In the genomic region with DNA sequence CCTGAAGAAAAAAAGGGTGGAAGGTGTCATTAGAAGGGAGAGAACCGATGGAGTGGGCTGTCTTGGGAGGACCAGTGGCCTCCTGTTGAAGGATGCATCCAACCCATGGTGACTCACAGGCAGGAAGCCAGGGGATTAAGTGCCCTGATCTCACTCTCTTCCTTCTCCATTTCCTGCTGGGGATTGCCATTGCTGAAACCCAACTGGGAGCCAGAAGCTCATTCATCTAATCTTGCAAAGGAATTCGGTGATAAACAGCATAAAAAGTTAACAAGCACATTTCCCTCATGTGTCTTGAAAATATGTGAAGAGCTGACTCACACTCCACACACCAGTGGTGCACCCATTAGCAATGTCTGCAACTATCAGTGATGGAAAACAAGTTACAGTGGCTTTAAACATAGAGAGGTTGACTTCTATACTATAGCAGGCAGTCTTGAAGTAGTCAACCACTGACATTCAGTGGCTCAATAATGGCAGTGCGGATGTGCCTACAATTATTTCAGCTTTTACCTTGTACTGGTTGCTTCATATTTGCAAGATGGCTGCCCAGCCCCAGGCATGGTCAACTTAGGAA, we compare ENCODE assay signal across 11 cellular contexts. TPM values are rescaled to one million over a fixed set of nuclear protein-coding genes. Genes with fewer than 3 reads are reported as not detected.
DNase-seq lines count a peak whose midpoint lies in the region; ATAC-seq, FAIRE-seq and TF ChIP-seq lines count a peak whose summit lies in the region.
"Had no signal": no experiment of that assay in that cellular context is flagged by ENCODE, and none has a peak within 500 bp of the region (broad histone marks: within the 10 kb centered on the region; RNA-seq: fewer than 3 reads in every experiment).

No MANE protein-coding gene starts in this region.

- ATAC-seq in T-cell (replicated peaks in 1 of 4): peak in 3 of 4 experiments; percentile 35 to 53 (median 47)
- ATAC-seq in GM19395 (IDR thresholded peaks at IDR 0.05; ENCODE audit: unreplicated experiment): no peak
- no peak for ATAC-seq in GM21717 (IDR thresholded peaks at IDR 0.05; ENCODE audit: unreplicated experiment)

- no peak for FAIRE-seq in small intestine (lab: Jason Lieb, UNC)

- H3K9me3 Mint-ChIP-seq in T-cell: no peaks in the 10 kb centered on the region
- H3K9me3 Mint-ChIP-seq: nephron, type B pancreatic cell had no signal

- H3K4me1 ChIP-seq in small intestine (ENCODE audit: control insufficient read depth in 2 of 2, insufficient read depth in 1 of 2, low read depth in 1 of 2, low read length in 1 of 2): no peaks in the 10 kb centered on the region

- 63 to 66% (median 65%) methylated on average over 3 of the region's 3 CpGs for WGBS in small intestine, 3 donors

- TF ChIP-seq CTCF in HFF-Myc (IDR thresholded peaks at IDR 0.05; ENCODE audit: low read depth, low read length, missing control alignments): peak; percentile 3

- CTCF ChIA-PET in T-cell (lab: Charles Lee): interaction anchor here in 1 of 2 donors (0.7 kb wide), 1 partner anchor 39 kb away, joined by 3 read pairs; no protein-coding TSS in a partner anchor

- H3K27me3 ChIP-seq in small intestine (ENCODE audit: control insufficient read depth in 2 of 2, insufficient read depth in 2 of 2, low read length in 2 of 2): no peaks in the 10 kb centered on the region

- H3K27ac ChIP-seq in small intestine (ENCODE audit: low read depth in 1 of 2, low read length in 1 of 2): peak overlapping the region; percentile 1 to 46

- H3K36me3 ChIP-seq in small intestine (ENCODE audit: control insufficient read depth in 2 of 2, insufficient read depth in 2 of 2, low read length in 2 of 2): no peaks in the 10 kb centered on the region

- no peaks in the 10 kb centered on the region for H3K9me3 ChIP-seq in small intestine (ENCODE audit: control insufficient read depth, low read depth)

- H3K4me3 ChIP-seq in HFF-Myc (replicated peaks; ENCODE audit: low read depth, low read length) (no peak overlapping the region), small intestine (ENCODE audit: low read depth in 1 of 2, low read length in 2 of 2) (no peak overlapping the region)

- H3K36me3 Mint-ChIP-seq in T-cell: no peaks in the 10 kb centered on the region
- H3K36me3 Mint-ChIP-seq: type B pancreatic cell had no signal

- H3K4me1 Mint-ChIP-seq in T-cell: no peaks in the 10 kb centered on the region

- no peak overlapping the region for H3K4me3 Mint-ChIP-seq in T-cell
- H3K4me3 Mint-ChIP-seq: nephron, type B pancreatic cell had no signal

- POLR2A ChIA-PET in T-cell (lab: Charles Lee): no interaction called here

- DNase-seq in HFF-Myc (ENCODE audit: extremely low read depth, low read depth): peak; percentile 90
- DNase-seq in T-cell: no peak
- peak; percentile 73 for DNase-seq in glomerular visceral epithelial cell (ENCODE audit: extremely low spot score)
- no peak for DNase-seq in small intestine
- DNase-seq in NCI-H2081 treated with DMSO at 0.1 percent for 48 hours (lab: John Stamatoyannopoulos, UW): no peak
- DNase-seq: NCI-H510A treated with DMSO at 0.1 percent for 48 hours had no signal

- no peak overlapping the region for H3K27ac Mint-ChIP-seq in T-cell
- H3K27ac Mint-ChIP-seq: activated naive CD4-positive, alpha-beta T cell treated with anti-CD3 and anti-CD28 coated beads, Interleukin-2, amount 50 U/mL, for 72 hours; type B pancreatic cell had no signal

- H3K27me3 Mint-ChIP-seq in T-cell: no peaks in the 10 kb centered on the region
- H3K27me3 Mint-ChIP-seq: type B pancreatic cell had no signal

RNA-seq across cellular contexts. Expression of gene CSRNP1, which starts 12.8 kb away (rescaled TPM):
- 100 to 1,000 TPM in 2 of 5 donors, 10 to 100 TPM in 3; 19.5 to 302 (median 25.0) TPM for total RNA-seq in T-cell
- 10 to 100 TPM; 15.1 to 34.3 (median 17.9) TPM for polyA plus RNA-seq in small intestine

RNA-seq across cellular contexts. Expression of gene XIRP1, which starts 26.2 kb away (rescaled TPM):
- total RNA-seq in T-cell: not detected
- 1 to 10 TPM in 2 of 3 donors, under 1 TPM in 1; 0.15 to 5.4 (median 1.6) TPM for polyA plus RNA-seq in small intestine

RNA-seq across cellular contexts. Expression of gene TTC21A, which starts 58.7 kb away (rescaled TPM):
- 10 to 100 TPM in 1 of 5 donors, 1 to 10 TPM in 4; 3.5 to 12.4 (median 5.4) TPM for total RNA-seq in T-cell
- polyA plus RNA-seq in small intestine: 10 to 100 TPM in 2 of 3 donors, 1 to 10 TPM in 1; 1.7 to 12.7 (median 10.5) TPM

RNA-seq across cellular contexts. Expression of gene GORASP1, which starts 58.8 kb away (rescaled TPM):
- total RNA-seq in T-cell: 10 to 100 TPM; 26.7 to 55.5 (median 41.5) TPM
- polyA plus RNA-seq in small intestine: 10 to 100 TPM; 30.5 to 49.0 (median 35.9) TPM

Comparison
In these comparisons a context has a peak if more than half of its experiments do, and no peak if none do; other contexts are left out.
1. DNase-seq: peak in HFF-Myc (single experiment) and glomerular visceral epithelial cell (single experiment); none in T-cell (0 of 34), small intestine (single experiment) and NCI-H2081 treated with DMSO at 0.1 percent for 48 hours (single experiment).
2. ATAC-seq: peak in T-cell (3 of 4); none in GM19395 (single experiment) and GM21717 (single experiment).